In genomic region chr3:73512095-73512494, GRCh38 we compare ENCODE assay signal across 17 cellular contexts.
A peak's percentile ranks its signal among the peaks of the same experiment; 100 is the strongest.
DNase-seq lines count a peak whose midpoint lies in the region; ATAC-seq and TF ChIP-seq lines count a peak whose summit lies in the region.
"Had no signal": no experiment of that assay in that cellular context is flagged by ENCODE, and none has a peak within 500 bp of the region (broad histone marks: within the 10 kb centered on the region; RNA-seq: fewer than 3 reads in every experiment).

No MANE protein-coding gene starts in this region.

- H3K9me3 ChIP-seq in HUES48 (ENCODE audit: control insufficient read depth, insufficient read depth, low read length) = no peaks in the 10 kb centered on the region
- H3K9me3 ChIP-seq: body of pancreas, HAP-1 had no signal

- H3K4me3 ChIP-seq in HUES48 (ENCODE audit: low read depth, low read length) (0 out of 2 replicates have a peak overlapping the region, but pooled peaks have one; percentile 8), fibroblast of pulmonary artery (replicated peaks; ENCODE audit: low read depth, low read length) (no peak overlapping the region), rectal smooth muscle tissue (ENCODE audit: low read length) (peak overlapping the region; percentile 30)
- H3K4me3 ChIP-seq: body of pancreas, HAP-1 had no signal

- DNase-seq in fibroblast of pulmonary artery (ENCODE audit: low read depth) = peak; percentile 42
- DNase-seq in iPS-NIHi7 (ENCODE audit: extremely low spot score) = no peak
- DNase-seq in substantia nigra (lab: John Stamatoyannopoulos, UW) = no peak
- DNase-seq: activated CD4-positive, CD25-positive, alpha-beta regulatory T cell; activated CD8-positive, alpha-beta memory T cell treated with anti-CD3 and anti-CD28 coated beads, Interleukin-2, amount 10 ng/mL, durations not matched to agents 7 days and 5 days; activated gamma-delta T cell treated with Interleukin-2 at 50 U/mL for 16 hours; body of pancreas; mesendoderm; occipital lobe; stimulated activated naive CD8-positive, alpha-beta T cell treated with anti-CD3 and anti-CD28 coated beads, Interleukin-15, Interleukin-2, amounts not matched to agents 100 U/mL and 50 U/mL, for 24 hours had no signal

- no peaks in the 10 kb centered on the region for H3K36me3 ChIP-seq in HUES48 (ENCODE audit: control insufficient read depth, insufficient read depth, low read length)
- no peaks in the 10 kb centered on the region for H3K36me3 ChIP-seq in rectal smooth muscle tissue (ENCODE audit: control insufficient read depth, insufficient read depth, low read length)
- H3K36me3 ChIP-seq: HAP-1 had no signal

- H3K27ac ChIP-seq in HUES48 (ENCODE audit: low read depth, low read length) = no peak overlapping the region
- peak overlapping the region; percentile 99 for H3K27ac ChIP-seq in VCaP
- peak overlapping the region; percentile 84 for H3K27ac ChIP-seq in rectal smooth muscle tissue (ENCODE audit: low read depth, low read length)
- no peak overlapping the region for H3K27ac ChIP-seq in substantia nigra (ENCODE audit: low read depth, low read length, poor library complexity, severe bottlenecking)
- H3K27ac ChIP-seq: body of pancreas, C4-2B had no signal

- H3K27me3 ChIP-seq in HUES48 (ENCODE audit: control insufficient read depth, insufficient read depth, low read length) (peaks cover 57% of the 10 kb centered on the region), rectal smooth muscle tissue (ENCODE audit: control insufficient read depth, insufficient read depth, low read length) (no peaks in the 10 kb centered on the region)
- H3K27me3 ChIP-seq: body of pancreas had no signal

- ATAC-seq in HG02571 (IDR thresholded peaks at IDR 0.05; ENCODE audit: unreplicated experiment) (no peak), HG03135 (IDR thresholded peaks at IDR 0.05; ENCODE audit: unreplicated experiment) (no peak)
- ATAC-seq: activated CD8-positive, alpha-beta memory T cell treated with anti-CD3 and anti-CD28 coated beads, Interleukin-2, amount 10 ng/mL, durations not matched to agents 7 days and 5 days; body of pancreas; stimulated activated naive CD8-positive, alpha-beta T cell treated with anti-CD3 and anti-CD28 coated beads, Interleukin-15, Interleukin-2, amounts not matched to agents 100 U/mL and 50 U/mL, for 24 hours had no signal

- H3K4me1 ChIP-seq in HUES48 (ENCODE audit: control insufficient read depth, insufficient read depth, low read length) (peaks cover 36% of the 10 kb centered on the region), rectal smooth muscle tissue (ENCODE audit: control insufficient read depth, insufficient read depth, low read length) (peaks cover 70% of the 10 kb centered on the region)

- TF ChIP-seq CTCF in VCaP (conservative IDR thresholded peaks at IDR 0.05) (no peak), fibroblast of pulmonary artery (IDR thresholded peaks at IDR 0.05; ENCODE audit: low read length, missing control alignments) (no peak)

- H3K9ac ChIP-seq in HUES48 (ENCODE audit: low read depth, low read length) = no peak overlapping the region
- H3K9ac ChIP-seq in rectal smooth muscle tissue (ENCODE audit: low read length) = no peak overlapping the region

Comparison
In these comparisons a context has a peak if more than half of its experiments do, and no peak if none do; other contexts are left out.
1. H3K27ac ChIP-seq: peak in VCaP (single experiment) and rectal smooth muscle tissue (single experiment); none in HUES48 (single experiment) and substantia nigra (single experiment).